ENCODE assay signal across 8 cellular contexts in the genomic region with DNA sequence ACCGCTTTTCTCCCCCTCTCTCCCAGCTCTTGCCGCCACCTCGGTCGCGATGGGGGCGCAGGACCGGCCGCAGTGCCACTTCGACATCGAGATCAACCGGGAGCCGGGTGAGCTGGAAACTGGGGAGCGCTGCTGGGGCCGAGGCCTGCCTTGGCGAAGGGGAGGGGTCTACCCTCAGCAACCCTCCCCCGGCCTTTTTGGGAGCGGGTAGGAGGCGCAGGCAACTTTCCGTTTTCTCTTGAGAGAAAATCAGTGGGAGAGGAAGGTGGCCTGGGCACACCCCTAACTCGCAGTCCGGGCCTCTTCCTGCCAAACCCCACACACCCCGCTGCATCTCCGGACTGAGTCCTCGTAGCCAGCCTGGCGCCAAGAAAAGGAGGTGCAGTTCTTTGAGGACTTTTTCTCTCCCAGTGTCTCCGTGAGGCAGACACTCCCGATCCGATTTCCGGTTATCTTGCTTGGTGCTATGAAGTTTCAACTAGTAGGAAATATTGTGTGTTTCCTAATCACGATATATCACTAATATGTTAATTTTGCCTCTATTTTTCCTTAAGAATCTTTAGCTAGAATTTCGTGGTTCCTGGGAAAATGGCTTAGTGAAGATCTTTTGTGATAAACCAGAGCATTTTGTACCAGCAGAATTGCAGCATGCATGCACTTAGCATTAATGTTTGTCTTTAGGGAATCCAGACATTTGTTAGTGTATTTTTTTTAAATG. TPM values are rescaled to one million over a fixed set of nuclear protein-coding genes. Genes with fewer than 3 reads are reported as not detected.
DNase-seq lines count a peak whose midpoint lies in the region; ATAC-seq and TF ChIP-seq lines count a peak whose summit lies in the region.

No MANE protein-coding gene starts in this region.

- H3K27me3 Mint-ChIP-seq in nephron progenitor cell (ENCODE audit: low read depth, poor library complexity): peaks cover 3% of the 10 kb centered on the region

- peak overlapping the region; percentile 90 for H3K4me3 Mint-ChIP-seq in nephron progenitor cell

- H3K4me1 ChIP-seq in ACC112 (ENCODE audit: control insufficient read depth, insufficient read depth, low read length, unreplicated experiment) (peaks cover 13% of the 10 kb centered on the region), tibial nerve (peaks cover 3 to 33% (median 18%) of the 10 kb centered on the region in 4 donors)

- ATAC-seq in HG02870 (IDR thresholded peaks at IDR 0.05; ENCODE audit: unreplicated experiment): peak; percentile 27

- no peaks in the 10 kb centered on the region for H3K9me3 ChIP-seq in tibial nerve

- no peak for TF ChIP-seq POLR2A in tibial nerve (IDR thresholded peaks at IDR 0.05)

- H3K27ac Mint-ChIP-seq in nephron progenitor cell: peak overlapping the region; percentile 98

- TF ChIP-seq EP300 in tibial nerve (IDR thresholded peaks at IDR 0.05): no peak

- WGBS in tibial nerve, 2 donors: 1% methylated on average over 18 to 29 of the region's 31 CpGs

- peaks cover 23% of the 10 kb centered on the region for H3K9me3 Mint-ChIP-seq in nephron progenitor cell

- H3K36me3 ChIP-seq in ACC112 (ENCODE audit: insufficient read depth, low read length) (peaks cover 15% of the 10 kb centered on the region), tibial nerve (peaks cover 0 to 15% (median 0%) of the 10 kb centered on the region in 3 donors)

- peaks cover 65% of the 10 kb centered on the region for H3K36me3 Mint-ChIP-seq in nephron progenitor cell (ENCODE audit: low read depth)

- H3K4me3 ChIP-seq in ACC112 (ENCODE audit: low read depth, low read length): peak overlapping the region; percentile 80
- H3K4me3 ChIP-seq in tibial nerve: peak overlapping the region; percentile 67 to 97 (median 80)

- peaks cover 54% of the 10 kb centered on the region for H3K79me2 ChIP-seq in ACC112 (ENCODE audit: control insufficient read depth, insufficient read depth, low read length, unreplicated experiment)

- DNase-seq in NCI-H526 treated with DMSO at 0.1 percent for 48 hours (lab: John Stamatoyannopoulos, UW) (peak; percentile 49), activated T-helper 1 cell treated with Interleukin-2 at 50 U/mL for 16 hours (ENCODE audit: low read depth) (peak; percentile 33), fibroblast of the conjunctiva (ENCODE audit: low read depth) (peak; percentile 29), nephron progenitor cell (no peak), tibial nerve (ENCODE audit: low spot score in 2 of 2) (peak; percentile 33 to 45)

- H3K4me1 Mint-ChIP-seq in nephron progenitor cell: peaks cover 28% of the 10 kb centered on the region

- TF ChIP-seq CTCF in GM12873 (IDR thresholded peaks at IDR 0.05; ENCODE audit: insufficient read depth, low read depth, low read length, missing control alignments) (peak; percentile 39), nephron progenitor cell (IDR thresholded peaks at IDR 0.05) (no peak), tibial nerve (IDR thresholded peaks at IDR 0.05) (peak in 2 of 5 experiments; percentile 34 to 55)

- H3K27ac ChIP-seq in ACC112 (ENCODE audit: low read depth, low read length) (peak overlapping the region; percentile 83), tibial nerve (peak overlapping the region; percentile 95 to 98 (median 96))

- H3K27me3 ChIP-seq in ACC112 (ENCODE audit: insufficient read depth, low read length) (no peaks in the 10 kb centered on the region), tibial nerve (no peaks in the 10 kb centered on the region)

- peak overlapping the region; percentile 91 for H2AFZ ChIP-seq in ACC112 (ENCODE audit: low read length, unreplicated experiment)

RNA-seq across cellular contexts. Expression of a gene that starts 0.6 kb away (rescaled TPM):
- 100 to 1,000 TPM; 122 to 175 (median 146) TPM for total RNA-seq in tibial nerve

RNA-seq across cellular contexts. Expression of a gene that starts 10.5 kb away (rescaled TPM):
- total RNA-seq in tibial nerve: 10 to 100 TPM; 10.2 to 28.2 (median 15.7) TPM

RNA-seq across cellular contexts. Expression of a gene that starts 19.4 kb away (rescaled TPM):
- total RNA-seq in tibial nerve: 10 to 100 TPM; 74.1 to 95.3 (median 86.1) TPM

RNA-seq across cellular contexts. Expression of a gene that starts 52.4 kb away (rescaled TPM):
- total RNA-seq in tibial nerve: 10 to 100 TPM; 44.6 to 81.3 (median 60.3) TPM
